2 cellular contexts compared by ENCODE assay signal in genomic region chr22:30287626-30288413, GRCh38.
TF ChIP-seq lines count a peak whose summit lies in the region.

No MANE protein-coding gene starts in this region.

TF ChIP-seq in Ishikawa, 13 proteins besides CTCF, POLR2A, EP300 and RAD21 (continued from another document):
- TF ChIP-seq REST (IDR thresholded peaks at IDR 0.05; ENCODE audit: low read depth), result no peak
- TF ChIP-seq EGR1 (IDR thresholded peaks at IDR 0.05), result no peak
- peak; percentile 63 for TF ChIP-seq TEAD4 (IDR thresholded peaks at IDR 0.05)
- TF ChIP-seq CEBPB (IDR thresholded peaks at IDR 0.05), result no peak
- TF ChIP-seq USF1 (IDR thresholded peaks at IDR 0.05), result no peak
- TF ChIP-seq ZBTB7A (IDR thresholded peaks at IDR 0.05; ENCODE audit: low read depth), result peak; percentile 60

TF ChIP-seq in SK-N-SH, 30 proteins besides CTCF, POLR2A, EP300 and RAD21 (continued from another document):
- TF ChIP-seq REST (IDR thresholded peaks at IDR 0.05; ENCODE audit: low read depth, low read length) (no peak), GABPA (IDR thresholded peaks at IDR 0.05; ENCODE audit: low read depth) (no peak), MEF2A (IDR thresholded peaks at IDR 0.05; ENCODE audit: borderline replicate concordance, low read depth) (no peak), USF1 (IDR thresholded peaks at IDR 0.05; ENCODE audit: borderline replicate concordance, low read depth) (no peak), RFX5 (IDR thresholded peaks at IDR 0.05; ENCODE audit: low read length) (no peak), RXRA (IDR thresholded peaks at IDR 0.05; ENCODE audit: borderline replicate concordance, low read depth) (no peak), SMC3 (IDR thresholded peaks at IDR 0.05; ENCODE audit: low read depth, low read length) (peak; percentile 70), ZBTB33 (IDR thresholded peaks at IDR 0.05; ENCODE audit: borderline replicate concordance, low read depth) (no peak), USF2 (IDR thresholded peaks at IDR 0.05; ENCODE audit: borderline replicate concordance, low read depth, low read length) (no peak), TCF12 (IDR thresholded peaks at IDR 0.05) (no peak), PBX3 (IDR thresholded peaks at IDR 0.05) (no peak), FOSL2 (IDR thresholded peaks at IDR 0.05; ENCODE audit: borderline replicate concordance, low read depth) (no peak), FOXJ3 (CRISPR knock-in tag; IDR thresholded peaks at IDR 0.05) (no peak), TEAD4 (IDR thresholded peaks at IDR 0.05; ENCODE audit: borderline replicate concordance, insufficient read depth) (no peak), RCOR1 (IDR thresholded peaks at IDR 0.05; ENCODE audit: low read length) (peak; percentile 68; the same call in 1 of the 2 replicates)
TF ChIP-seq in SK-N-SH: peak in this region for 4.
